28 cellular contexts compared by ENCODE assay signal in genomic region chr20:10288954-10289646, GRCh38.
"Had no signal": no experiment of that assay in that cellular context is flagged by ENCODE, and none has a peak within 500 bp of the region (broad histone marks: within the 10 kb centered on the region; RNA-seq: fewer than 3 reads in every experiment).

No MANE protein-coding gene starts in this region.

- FAIRE-seq: endometrium, islet of Langerhans had no signal

- DNase-seq: cerebellar nuclear complex; cortex of kidney; effector memory CD8-positive, alpha-beta T cell; foreskin keratinocyte; glutamatergic neuron; heart right ventricle; hippocampal formation; left cardiac atrium; left lung; mammary epithelial cell; mesendoderm; midbrain; naive thymus-derived CD4-positive, alpha-beta T cell; nucleus accumbens; ovary; right lobe of liver; stimulated activated CD4-positive, alpha-beta T cell treated with anti-CD3 and anti-CD28 coated beads, Interleukin-4, amount 100 ng/mL, for 4 hours; stimulated activated naive CD8-positive, alpha-beta T cell treated with anti-CD3 and anti-CD28 coated beads, Interleukin-15, Interleukin-2, amounts not matched to agents 100 U/mL and 50 U/mL, for 24 hours; upper lobe of right lung; uterus had no signal

- H3K9me3 Mint-ChIP-seq: effector memory CD8-positive, alpha-beta T cell; nephron; stimulated activated memory B cell treated with anti-CD40 and anti-IgM and Interleukin-4, amounts not matched to agents 10 μg/mL and 1 μg/mL and 100 μg/mL, for 72 hours had no signal

- H3K4me3 Mint-ChIP-seq: effector memory CD8-positive, alpha-beta T cell; naive thymus-derived CD4-positive, alpha-beta T cell; nephron; stimulated activated memory B cell treated with anti-CD40 and anti-IgM and Interleukin-4, amounts not matched to agents 10 μg/mL and 1 μg/mL and 100 μg/mL, for 72 hours had no signal

- H3K27ac Mint-ChIP-seq: effector memory CD8-positive, alpha-beta T cell; naive thymus-derived CD4-positive, alpha-beta T cell; nephron; progenitor cell of endocrine pancreas; stimulated activated memory B cell treated with anti-CD40 and anti-IgM and Interleukin-4, amounts not matched to agents 10 μg/mL and 1 μg/mL and 100 μg/mL, for 72 hours had no signal

- H3K4me1 Mint-ChIP-seq: naive thymus-derived CD4-positive, alpha-beta T cell; nephron; stimulated activated memory B cell treated with anti-CD40 and anti-IgM and Interleukin-4, amounts not matched to agents 10 μg/mL and 1 μg/mL and 100 μg/mL, for 72 hours had no signal

- H3K36me3 ChIP-seq: heart right ventricle, left lung, ovary, right lobe of liver, thoracic aorta, tibial nerve, upper lobe of right lung, uterus had no signal

- H3K27ac ChIP-seq: foreskin keratinocyte, heart right ventricle, left lung, ovary, right lobe of liver, thoracic aorta, tibial nerve, upper lobe of right lung, uterus had no signal

- ATAC-seq: effector memory CD8-positive, alpha-beta T cell; esophagus mucosa; foreskin keratinocyte; heart right ventricle; left cardiac atrium; left lung; naive thymus-derived CD4-positive, alpha-beta T cell; right lobe of liver; stimulated activated memory B cell treated with anti-CD40 and anti-IgM and Interleukin-4, amounts not matched to agents 10 μg/mL and 1 μg/mL and 100 μg/mL, for 72 hours; stimulated activated naive CD8-positive, alpha-beta T cell treated with anti-CD3 and anti-CD28 coated beads, Interleukin-15, Interleukin-2, amounts not matched to agents 100 U/mL and 50 U/mL, for 24 hours; upper lobe of right lung had no signal

- H3K36me3 Mint-ChIP-seq: stimulated activated memory B cell treated with anti-CD40 and anti-IgM and Interleukin-4, amounts not matched to agents 10 μg/mL and 1 μg/mL and 100 μg/mL, for 72 hours had no signal

- H3K4me1 ChIP-seq: foreskin keratinocyte, left lung, right lobe of liver, tibial nerve, upper lobe of right lung, uterus had no signal

- H3K4me3 ChIP-seq: heart right ventricle, left lung, ovary, right lobe of liver, thoracic aorta, tibial nerve, upper lobe of right lung, uterus had no signal

- H3K27me3 Mint-ChIP-seq: progenitor cell of endocrine pancreas had no signal

- H3K9me3 ChIP-seq: heart right ventricle, left lung, ovary, right lobe of liver, thoracic aorta, tibial nerve, upper lobe of right lung, uterus had no signal

- H3K27me3 ChIP-seq: left lung, ovary, right lobe of liver, tibial nerve, upper lobe of right lung, uterus had no signal
